27 cellular contexts compared by ENCODE assay signal in the genomic region with DNA sequence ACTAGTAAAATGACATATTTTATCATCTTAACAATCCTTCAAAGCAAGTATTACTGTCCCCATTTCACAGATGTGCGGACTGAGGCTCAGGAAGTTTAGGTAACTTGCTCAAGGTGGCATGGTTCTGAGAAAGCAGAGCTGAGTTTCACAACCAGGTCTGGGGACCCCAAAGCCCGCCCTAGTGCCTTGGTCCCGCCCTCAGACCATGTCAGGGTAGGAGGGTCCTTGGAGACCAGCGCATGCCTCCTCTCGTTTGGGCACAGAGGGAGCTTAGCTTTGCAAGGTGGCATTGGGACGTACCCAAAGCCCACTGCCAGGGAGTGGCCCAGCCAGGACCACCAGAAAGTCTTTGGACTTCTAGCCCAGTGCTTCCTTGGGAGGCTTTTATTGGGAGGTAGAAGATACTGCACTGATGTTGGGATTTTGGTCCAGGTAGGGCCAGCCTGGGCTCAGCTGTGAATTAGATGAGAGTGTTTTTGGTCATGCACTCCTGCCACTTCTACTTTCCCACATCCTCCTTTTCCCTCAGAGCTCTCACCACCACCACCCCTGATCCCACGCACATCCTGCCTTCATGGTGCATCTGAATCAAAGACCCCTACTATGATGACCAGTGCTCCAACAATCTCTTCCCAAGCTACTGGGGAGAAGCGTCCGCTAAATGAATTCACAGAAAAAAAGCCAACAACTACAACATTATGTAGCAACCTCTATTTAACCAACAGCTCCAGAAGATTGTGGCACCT.
"Had no signal": no experiment of that assay in that cellular context is flagged by ENCODE, and none has a peak within 500 bp of the region (broad histone marks: within the 10 kb centered on the region; RNA-seq: fewer than 3 reads in every experiment).

No MANE protein-coding gene starts in this region.

- H2AFZ ChIP-seq: parathyroid adenoma had no signal

- DNase-seq: activated CD4-positive, alpha-beta memory T cell treated with anti-CD3 and anti-CD28 coated beads, Interleukin-2, amount 10 ng/mL, durations not matched to agents 7 days and 5 days; activated CD4-positive, alpha-beta T cell treated with anti-CD3 and anti-CD28 coated beads, Interleukin-2, amount 10 ng/mL, durations not matched to agents 24 days and 14 days; activated naive CD4-positive, alpha-beta T cell treated with Interleukin-2 at 50 U/mL for 16 hours; activated naive CD8-positive, alpha-beta T cell treated with anti-CD3 and anti-CD28 coated beads for 36 hours; activated T-cell treated with anti-CD3 and anti-CD28 coated beads, Interleukin-2, amount 50 U/mL, for 24 hours; dorsolateral prefrontal cortex; heart left ventricle; left colon; lower lobe of right lung; naive B cell; stimulated activated CD4-positive, alpha-beta T cell treated with anti-CD3 and anti-CD28 coated beads, Interleukin-2, amount 100 ng/mL, for 48 hours; stimulated activated CD8-positive, alpha-beta memory T cell treated with anti-CD3 and anti-CD28 coated beads, Interleukin-4, amount 100 ng/mL, for 48 hours; stimulated activated naive B cell treated with anti-CD40 and anti-IgM and Interleukin-4, amounts not matched to agents 10 μg/mL and 1 μg/mL and 100 μg/mL, for 72 hours; upper lobe of right lung had no signal

- H3K4me3 ChIP-seq: breast epithelium, dorsolateral prefrontal cortex, heart left ventricle, lower lobe of right lung, smooth muscle cell, thoracic aorta, upper lobe of right lung had no signal

- ATAC-seq: activated CD4-positive, CD25-positive, alpha-beta regulatory T cell treated with anti-CD3 and anti-CD28 coated beads, Interleukin-2, amount 50 U/mL, for 24 hours; activated T-helper 17 cell treated with anti-CD3 and anti-CD28 coated beads, Interleukin-2, amount 50 U/mL, for 72 hours; heart left ventricle; left colon; lower lobe of right lung; sciatic nerve; stimulated activated naive B cell treated with anti-CD40 and anti-IgM and Interleukin-4, amounts not matched to agents 10 μg/mL and 1 μg/mL and 100 μg/mL, for 72 hours; T-cell; upper lobe of right lung had no signal

- H3K79me2 ChIP-seq: parathyroid adenoma had no signal

- H3K27me3 ChIP-seq: breast epithelium, upper lobe of right lung had no signal

- H3K27ac Mint-ChIP-seq: activated CD4-positive, alpha-beta memory T cell treated with anti-CD3 and anti-CD28 coated beads, Interleukin-2, amount 10 ng/mL, durations not matched to agents 7 days and 5 days; activated CD4-positive, alpha-beta T cell treated with anti-CD3 and anti-CD28 coated beads, Interleukin-2, amount 10 ng/mL, durations not matched to agents 24 days and 14 days; activated naive CD8-positive, alpha-beta T cell treated with anti-CD3 and anti-CD28 coated beads for 36 hours; activated T-cell treated with anti-CD3 and anti-CD28 coated beads, Interleukin-2, amount 50 U/mL, for 24 hours; activated T-helper 17 cell treated with anti-CD3 and anti-CD28 coated beads, Interleukin-2, amount 50 U/mL, for 72 hours; stimulated activated naive B cell treated with anti-CD40 and anti-IgM and Interleukin-4, amounts not matched to agents 10 μg/mL and 1 μg/mL and 100 μg/mL, for 72 hours; T-cell; T-helper 2 cell treated with Interferon-gamma antibody and Interleukin-4, amounts not matched to agents 5 μg/mL and 100 μg/mL, for 36 hours had no signal

- FAIRE-seq: colon, keratinocyte had no signal

- H3K27ac ChIP-seq: breast epithelium, dorsolateral prefrontal cortex, heart left ventricle, lower lobe of right lung, parathyroid adenoma, thoracic aorta, upper lobe of right lung, VCaP had no signal

- H3K27me3 Mint-ChIP-seq: central memory CD8-positive, alpha-beta T cell had no signal

- H3K36me3 ChIP-seq: breast epithelium, heart left ventricle, lower lobe of right lung, thoracic aorta, upper lobe of right lung had no signal

- H3K4me1 ChIP-seq: breast epithelium, lower lobe of right lung, parathyroid adenoma, upper lobe of right lung had no signal

- H3K36me3 Mint-ChIP-seq: activated naive CD8-positive, alpha-beta T cell treated with anti-CD3 and anti-CD28 coated beads for 36 hours; T-cell had no signal

- H3K9me3 ChIP-seq: lower lobe of right lung, thoracic aorta, upper lobe of right lung had no signal

- H3K4me3 Mint-ChIP-seq: activated CD4-positive, alpha-beta memory T cell treated with anti-CD3 and anti-CD28 coated beads, Interleukin-2, amount 10 ng/mL, durations not matched to agents 7 days and 5 days; activated CD4-positive, alpha-beta T cell treated with anti-CD3 and anti-CD28 coated beads, Interleukin-2, amount 10 ng/mL, durations not matched to agents 24 days and 14 days; activated naive CD8-positive, alpha-beta T cell treated with anti-CD3 and anti-CD28 coated beads for 36 hours; activated T-cell treated with anti-CD3 and anti-CD28 coated beads, Interleukin-2, amount 50 U/mL, for 24 hours; activated T-helper 17 cell treated with anti-CD3 and anti-CD28 coated beads, Interleukin-2, amount 50 U/mL, for 72 hours; central memory CD8-positive, alpha-beta T cell; naive B cell; stimulated activated naive B cell treated with anti-CD40 and anti-IgM and Interleukin-4, amounts not matched to agents 10 μg/mL and 1 μg/mL and 100 μg/mL, for 72 hours; T-cell; T-helper 2 cell treated with Interferon-gamma antibody and Interleukin-4, amounts not matched to agents 5 μg/mL and 100 μg/mL, for 36 hours had no signal

- H3K4me1 Mint-ChIP-seq: activated CD4-positive, alpha-beta memory T cell treated with anti-CD3 and anti-CD28 coated beads, Interleukin-2, amount 10 ng/mL, durations not matched to agents 7 days and 5 days; activated T-helper 17 cell treated with anti-CD3 and anti-CD28 coated beads, Interleukin-2, amount 50 U/mL, for 72 hours; central memory CD8-positive, alpha-beta T cell had no signal

- H3K9ac ChIP-seq: parathyroid adenoma had no signal

- H3K4me2 ChIP-seq: smooth muscle cell had no signal
